Comparison of ENCODE assay signal across 14 cellular contexts in the genomic region with DNA sequence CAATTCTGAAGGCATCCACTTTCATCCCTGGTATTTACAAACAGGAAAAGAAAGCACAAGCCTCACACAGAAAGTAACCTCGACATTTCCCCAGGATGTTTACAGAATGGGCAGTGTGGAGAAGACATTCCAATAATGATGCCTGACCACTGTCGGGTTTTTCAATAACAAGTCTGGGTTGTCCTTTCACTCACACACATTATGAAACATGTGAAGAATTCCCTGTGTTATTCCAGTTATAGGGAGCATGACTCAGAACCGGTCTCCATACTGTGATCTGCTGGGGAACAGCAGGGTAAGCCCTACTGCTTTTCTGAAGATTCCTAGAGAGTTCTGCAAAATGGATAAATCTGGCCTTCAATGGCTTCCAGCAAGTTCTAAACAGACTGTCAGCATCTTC.
A peak's percentile ranks its signal among the peaks of the same experiment; 100 is the strongest.
DNase-seq lines count a peak whose midpoint lies in the region; ATAC-seq and TF ChIP-seq lines count a peak whose summit lies in the region.
"Had no signal": no experiment of that assay in that cellular context is flagged by ENCODE, and none has a peak within 500 bp of the region (broad histone marks: within the 10 kb centered on the region; RNA-seq: fewer than 3 reads in every experiment).

No MANE protein-coding gene starts in this region.

- H3K4me1 ChIP-seq in foreskin keratinocyte: no peaks in the 10 kb centered on the region

- no peak for TF ChIP-seq CTCF in fibroblast of mammary gland (conservative IDR thresholded peaks at IDR 0.05; ENCODE audit: control insufficient read depth, insufficient read depth, low read depth, low read length)
- TF ChIP-seq CTCF in osteocyte (IDR thresholded peaks at IDR 0.05): no peak
- no peak for TF ChIP-seq CTCF in foreskin keratinocyte (conservative IDR thresholded peaks at IDR 0.05)

- H3K27me3 ChIP-seq in foreskin keratinocyte: no peaks in the 10 kb centered on the region

- no peaks in the 10 kb centered on the region for H3K9me3 Mint-ChIP-seq in osteocyte (ENCODE audit: unreplicated experiment)
- H3K9me3 Mint-ChIP-seq: activated CD8-positive, alpha-beta T cell treated with anti-CD3 and anti-CD28 coated beads for 36 hours; activated T-helper 2 cell treated with anti-CD3 and anti-CD28 coated beads, Interferon-gamma antibody, Interleukin-2, Interleukin-4, amounts not matched to agents 10 μg/mL and 5 μg/mL and 100 μg/mL, durations not matched to agents 14 hours and 24 hours and 36 hours had no signal

- no peak overlapping the region for H3K4me3 ChIP-seq in fibroblast of mammary gland (ENCODE audit: control insufficient read depth, low read depth, low read length)

- no peak overlapping the region for H3K4me3 Mint-ChIP-seq in osteocyte (ENCODE audit: unreplicated experiment)
- H3K4me3 Mint-ChIP-seq: activated CD8-positive, alpha-beta T cell treated with anti-CD3 and anti-CD28 coated beads for 36 hours had no signal

- no peaks in the 10 kb centered on the region for H3K27me3 Mint-ChIP-seq in osteocyte (ENCODE audit: unreplicated experiment)

- ATAC-seq in GM19351 (IDR thresholded peaks at IDR 0.05; ENCODE audit: unreplicated experiment) (no peak), GM18870 (IDR thresholded peaks at IDR 0.05; ENCODE audit: unreplicated experiment) (no peak), foreskin keratinocyte (no peak)
- ATAC-seq: activated CD8-positive, alpha-beta T cell treated with anti-CD3 and anti-CD28 coated beads for 36 hours had no signal

- DNase-seq in EH (ENCODE audit: low read depth): peak; percentile 95
- peak; percentile 40 for DNase-seq in SW480 (ENCODE audit: low spot score)
- peak; percentile 90 for DNase-seq in fibroblast of mammary gland (ENCODE audit: low read depth)
- no peak for DNase-seq in osteocyte (ENCODE audit: extremely low spot score, unreplicated experiment)
- no peak for DNase-seq in NOMO-1 treated with dmso at 0.1 percent for 144 hours (lab: John Stamatoyannopoulos, UW; ENCODE audit: unreplicated experiment)
- no peak for DNase-seq in foreskin keratinocyte
- DNase-seq: activated CD8-positive, alpha-beta T cell treated with anti-CD3 and anti-CD28 coated beads for 36 hours; C1 segment of cervical spinal cord; NCI-H82; posterior cingulate gyrus; SIG-M5 had no signal

- H3K27ac Mint-ChIP-seq in osteocyte (ENCODE audit: unreplicated experiment): peak overlapping the region; percentile 3
- H3K27ac Mint-ChIP-seq: activated CD8-positive, alpha-beta T cell treated with anti-CD3 and anti-CD28 coated beads for 36 hours; activated T-helper 2 cell treated with anti-CD3 and anti-CD28 coated beads, Interferon-gamma antibody, Interleukin-2, Interleukin-4, amounts not matched to agents 10 μg/mL and 5 μg/mL and 100 μg/mL, durations not matched to agents 14 hours and 24 hours and 36 hours had no signal

- H3K36me3 Mint-ChIP-seq in osteocyte (ENCODE audit: unreplicated experiment): no peaks in the 10 kb centered on the region

- H3K4me1 Mint-ChIP-seq in osteocyte (ENCODE audit: unreplicated experiment): peaks cover 21% of the 10 kb centered on the region

- H3K27ac ChIP-seq in foreskin keratinocyte: no peak overlapping the region

Comparison
In these comparisons a context has a peak if more than half of its experiments do, and no peak if none do; other contexts are left out.
1. DNase-seq: peak in EH (single experiment), SW480 (single experiment) and fibroblast of mammary gland (single experiment); none in osteocyte (single experiment), NOMO-1 treated with dmso at 0.1 percent for 144 hours (single experiment) and foreskin keratinocyte (0 of 2).